9 cellular contexts compared by ENCODE assay signal in the genomic region with DNA sequence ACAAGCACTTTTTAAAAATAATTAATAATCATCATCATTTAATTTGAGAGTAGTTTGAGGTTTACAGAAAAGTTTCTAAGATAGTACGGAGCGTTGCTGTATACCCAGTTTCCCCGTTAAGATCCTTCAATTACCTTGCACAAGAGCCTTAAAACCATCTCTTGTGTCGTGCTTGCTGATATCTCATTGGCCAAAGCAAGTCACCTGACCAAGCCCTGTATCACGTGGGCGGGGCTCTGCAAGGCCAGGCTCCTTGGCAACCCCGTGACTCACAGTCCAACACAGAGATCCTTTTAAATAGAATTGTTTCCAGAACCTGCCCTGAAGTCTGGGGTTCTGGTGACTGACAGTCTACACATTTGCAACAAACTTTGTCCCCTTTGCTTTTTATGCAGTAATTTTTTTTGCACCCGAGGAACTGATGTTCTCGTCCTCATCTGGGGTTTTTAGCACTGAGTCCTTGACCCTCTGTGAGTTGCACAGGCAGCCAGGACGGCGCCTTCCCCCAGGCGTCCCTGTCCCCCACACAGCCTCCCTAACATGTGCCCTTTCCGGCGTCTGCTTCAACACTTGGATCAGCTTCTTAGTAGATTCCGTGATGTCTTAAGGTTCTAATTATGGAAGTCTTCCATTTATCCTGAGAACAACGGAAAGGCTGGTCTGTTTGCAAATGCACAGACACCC.
DNase-seq lines count a peak whose midpoint lies in the region; ATAC-seq and TF ChIP-seq lines count a peak whose summit lies in the region.
"Had no signal": no experiment of that assay in that cellular context is flagged by ENCODE, and none has a peak within 500 bp of the region (broad histone marks: within the 10 kb centered on the region; RNA-seq: fewer than 3 reads in every experiment).

No MANE protein-coding gene starts in this region.

- H3K4me3 ChIP-seq in right atrium auricular region = no peak overlapping the region

- DNase-seq in activated CD8-positive, alpha-beta memory T cell treated with anti-CD3 and anti-CD28 coated beads, Interleukin-2, amount 50 U/mL, for 48 hours = peak; percentile 59
- no peak for DNase-seq in activated CD8-positive, alpha-beta memory T cell treated with anti-CD3 and anti-CD28 coated beads for 24 hours
- peak; percentile 17 to 40 for DNase-seq in activated CD4-positive, alpha-beta T cell treated with anti-CD3 and anti-CD28 coated beads, Interleukin-2, amount 50 U/mL, for 48 hours
- DNase-seq in right atrium auricular region (ENCODE audit: low spot score) (peak; percentile 71), NCI-H510A (lab: John Stamatoyannopoulos, UW) (no peak), COR-L47 (lab: John Stamatoyannopoulos, UW) (no peak)
- DNase-seq in stimulated activated CD4-positive, alpha-beta T cell treated with anti-CD3 and anti-CD28 coated beads, Interleukin-15, amount 100 ng/mL, for 24 hours = peak; percentile 56

- peaks cover 0 to 7% of the 10 kb centered on the region in 2 donors for H3K9me3 ChIP-seq in right atrium auricular region

- H3K27ac ChIP-seq in right atrium auricular region = no peak overlapping the region
- H3K27ac ChIP-seq: parathyroid adenoma had no signal

- peaks cover 0 to 35% of the 10 kb centered on the region in 2 donors for H3K4me1 ChIP-seq in right atrium auricular region
- H3K4me1 ChIP-seq: parathyroid adenoma had no signal

- no peak for TF ChIP-seq CTCF in right atrium auricular region (IDR thresholded peaks at IDR 0.05)

- H3K36me3 ChIP-seq in right atrium auricular region = no peaks in the 10 kb centered on the region

- no peak for ATAC-seq in activated CD4-positive, CD25-positive, alpha-beta regulatory T cell treated with anti-CD3 and anti-CD28 coated beads, Interleukin-2, amount 50 U/mL, for 24 hours

- H3K27me3 ChIP-seq in right atrium auricular region = no peaks in the 10 kb centered on the region

Comparison
In these comparisons a context has a peak if more than half of its experiments do, and no peak if none do; other contexts are left out.
1. DNase-seq: peak in activated CD8-positive, alpha-beta memory T cell treated with anti-CD3 and anti-CD28 coated beads, Interleukin-2, amount 50 U/mL, for 48 hours (single experiment), activated CD4-positive, alpha-beta T cell treated with anti-CD3 and anti-CD28 coated beads, Interleukin-2, amount 50 U/mL, for 48 hours (2 of 2), right atrium auricular region (single experiment) and stimulated activated CD4-positive, alpha-beta T cell treated with anti-CD3 and anti-CD28 coated beads, Interleukin-15, amount 100 ng/mL, for 24 hours (single experiment); none in activated CD8-positive, alpha-beta memory T cell treated with anti-CD3 and anti-CD28 coated beads for 24 hours (single experiment), NCI-H510A (single experiment) and COR-L47 (single experiment).